ENCODE assay signal across 8 cellular contexts in genomic region chr10:108204528-108205313, GRCh38.
DNase-seq lines count a peak whose midpoint lies in the region; TF ChIP-seq lines count a peak whose summit lies in the region.

No MANE protein-coding gene starts in this region.

- peak overlapping the region; percentile 68 for H2AFZ ChIP-seq in neural progenitor cell (replicated peaks)

- H3K4me2 ChIP-seq in neural progenitor cell = no peak overlapping the region

- H3K36me3 ChIP-seq in neural progenitor cell = no peaks in the 10 kb centered on the region

- H3K4me3 Mint-ChIP-seq in brain (no peak overlapping the region), neural progenitor cell (no peak overlapping the region)

- H4K20me1 ChIP-seq in neural progenitor cell (ENCODE audit: low read depth) = no peaks in the 10 kb centered on the region

- H3K9me3 ChIP-seq in neural progenitor cell (ENCODE audit: low read depth) = no peaks in the 10 kb centered on the region

- H3K4me3 ChIP-seq in neural progenitor cell = no peak overlapping the region

- peaks cover 10% of the 10 kb centered on the region for H3K4me1 ChIP-seq in neural progenitor cell

- peaks cover 5% of the 10 kb centered on the region for H3F3A ChIP-seq in neural progenitor cell (ENCODE audit: low read depth)

- no peaks in the 10 kb centered on the region for H3K27me3 Mint-ChIP-seq in brain
- H3K27me3 Mint-ChIP-seq in neural progenitor cell (ENCODE audit: insufficient read depth, low read depth) = no peaks in the 10 kb centered on the region

- no peaks in the 10 kb centered on the region for H3K27me3 ChIP-seq in neural progenitor cell

- H3K9ac ChIP-seq in neural progenitor cell = no peak overlapping the region

- DNase-seq in Caki2 (ENCODE audit: low read depth) (peak; percentile 5), GM20000 (ENCODE audit: low spot score) (peak; percentile 31), LoVo (ENCODE audit: low spot score) (peak; percentile 16), neural progenitor cell (ENCODE audit: low spot score) (peak; percentile 78), ureter (ENCODE audit: low spot score) (no peak), cerebellar nuclear complex (lab: John Stamatoyannopoulos, UW) (no peak), DMS114 treated with DMSO at 0.1 percent for 48 hours (lab: John Stamatoyannopoulos, UW; ENCODE audit: unreplicated experiment) (no peak)

- no peak overlapping the region for H3K27ac ChIP-seq in neural progenitor cell

- in situ Hi-C loops in Caki2 (cut with HindIII; ENCODE audit: low pct_unique_long_range_greater_than_20kb, low sequenced_read_pairs) = no loop called here

- H3K36me3 Mint-ChIP-seq in brain (no peaks in the 10 kb centered on the region), neural progenitor cell (no peaks in the 10 kb centered on the region)

- peaks cover 4% of the 10 kb centered on the region for H3K4me1 Mint-ChIP-seq in brain
- H3K4me1 Mint-ChIP-seq in neural progenitor cell = no peaks in the 10 kb centered on the region

- TF ChIP-seq CTCF in GM20000 (IDR thresholded peaks at IDR 0.05; ENCODE audit: extremely low read depth, missing control alignments) = peak; percentile 39
- peak; percentile 61 to 82 for TF ChIP-seq CTCF in brain (conservative IDR thresholded peaks at IDR 0.05)
- TF ChIP-seq CTCF in neural progenitor cell (IDR thresholded peaks at IDR 0.05) = peak; percentile 88

- H3K27ac Mint-ChIP-seq in brain (peak overlapping the region in 1 of 5 experiments; percentile 59), neural progenitor cell (no peak overlapping the region)

- H3K9me3 Mint-ChIP-seq in brain (no peaks in the 10 kb centered on the region), neural progenitor cell (no peaks in the 10 kb centered on the region)

- H3K79me2 ChIP-seq in neural progenitor cell (ENCODE audit: low read depth) = no peaks in the 10 kb centered on the region

Comparison
In these comparisons a context has a peak if more than half of its experiments do, and no peak if none do; other contexts are left out.
1. DNase-seq: peak in Caki2 (single experiment), GM20000 (single experiment), LoVo (single experiment) and neural progenitor cell (single experiment); none in ureter (single experiment), cerebellar nuclear complex (0 of 2) and DMS114 treated with DMSO at 0.1 percent for 48 hours (single experiment).
2. Peak in every context shown above with its lines, with median percentiles within 50 percentile points of each other: CTCF ChIP-seq.